12 cellular contexts compared by ENCODE assay signal in the genomic region with DNA sequence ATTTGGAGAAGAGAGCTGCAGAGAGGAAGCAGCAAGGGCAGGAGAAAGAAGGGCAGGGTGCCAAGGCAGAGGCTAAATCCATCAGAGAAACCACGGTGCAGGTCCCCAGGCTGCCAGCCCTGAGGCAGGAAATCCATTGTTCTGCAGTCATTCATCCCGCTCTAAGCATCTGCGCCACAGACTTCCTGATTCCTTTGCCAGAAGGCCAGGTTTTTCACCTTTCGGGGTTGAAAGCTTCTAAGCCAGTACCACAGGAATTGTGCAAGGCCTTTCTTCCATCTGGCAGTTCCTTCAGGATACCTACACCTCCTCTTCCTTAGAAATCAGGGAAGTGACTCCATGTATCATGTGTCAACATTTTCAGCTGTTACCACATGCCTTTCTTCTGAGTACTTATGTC. TPM values are rescaled to one million over a fixed set of nuclear protein-coding genes. Genes with fewer than 3 reads are reported as not detected.
DNase-seq lines count a peak whose midpoint lies in the region; ATAC-seq, FAIRE-seq and TF ChIP-seq lines count a peak whose summit lies in the region.
"Had no signal": no experiment of that assay in that cellular context is flagged by ENCODE, and none has a peak within 500 bp of the region (broad histone marks: within the 10 kb centered on the region; RNA-seq: fewer than 3 reads in every experiment).

No MANE protein-coding gene starts in this region.

- H3K27ac ChIP-seq in astrocyte (ENCODE audit: low read depth, low read length) (no peak overlapping the region), keratinocyte (ENCODE audit: control insufficient read depth, insufficient read depth, low read length) (no peak overlapping the region), gastrocnemius medialis (no peak overlapping the region)
- H3K27ac ChIP-seq: ascending aorta, thoracic aorta had no signal

- H3K4me3 Mint-ChIP-seq in astrocyte (ENCODE audit: unreplicated experiment) = no peak overlapping the region

- no peak overlapping the region for H3K27ac Mint-ChIP-seq in astrocyte (ENCODE audit: unreplicated experiment)

- H3K27me3 ChIP-seq in astrocyte (ENCODE audit: insufficient read depth, low read length) (no peaks in the 10 kb centered on the region), keratinocyte (ENCODE audit: control insufficient read depth, extremely low read depth, insufficient read depth, low read length) (no peaks in the 10 kb centered on the region), gastrocnemius medialis (no peaks in the 10 kb centered on the region)
- H3K27me3 ChIP-seq: ascending aorta had no signal

- no peaks in the 10 kb centered on the region for H4K20me1 ChIP-seq in astrocyte (ENCODE audit: insufficient read depth, low read length)
- no peaks in the 10 kb centered on the region for H4K20me1 ChIP-seq in keratinocyte (ENCODE audit: control insufficient read depth, extremely low read depth, insufficient read depth, low read length)

- dilution Hi-C loops in keratinocyte (cut with MboI; ENCODE audit: extremely low pct_ligation_motif_present, low sequenced_read_pairs) = no loop called here

- H3K79me2 ChIP-seq in astrocyte (ENCODE audit: insufficient read depth, low read length) (no peaks in the 10 kb centered on the region), keratinocyte (ENCODE audit: control insufficient read depth, insufficient read depth, low read length) (no peaks in the 10 kb centered on the region)

- in situ Hi-C loops in Caki2 (cut with HindIII; ENCODE audit: low pct_unique_long_range_greater_than_20kb, low sequenced_read_pairs) (no loop called here), gastrocnemius medialis (cut with MboI; ENCODE audit: low sequenced_read_pairs in 4 of 4) (no loop called here)

- H3K27me3 Mint-ChIP-seq in astrocyte (ENCODE audit: low read depth, unreplicated experiment) = peaks cover 2% of the 10 kb centered on the region

- no peak overlapping the region for H3K4me3 ChIP-seq in astrocyte (ENCODE audit: insufficient read depth, low read depth, low read length)
- no peak overlapping the region for H3K4me3 ChIP-seq in keratinocyte (ENCODE audit: control insufficient read depth in 2 of 3, extremely low read depth in 1 of 3, insufficient read depth in 2 of 3, low read depth in 1 of 3, low read length in 3 of 3)
- H3K4me3 ChIP-seq in gastrocnemius medialis = no peak overlapping the region
- H3K4me3 ChIP-seq: ascending aorta, thoracic aorta had no signal

- intact Hi-C loops in gastrocnemius medialis (cut with DNase I; ENCODE audit: low total_unique reads) = no loop called here

- ATAC-seq in HG02763 (IDR thresholded peaks at IDR 0.05; ENCODE audit: unreplicated experiment) (no peak), HG03521 (IDR thresholded peaks at IDR 0.05; ENCODE audit: unreplicated experiment) (no peak), gastrocnemius medialis (no peak)

- FAIRE-seq in astrocyte (lab: Jason Lieb, UNC) (no peak), keratinocyte (lab: Jason Lieb, UNC) (peak; percentile 97)

- no peaks in the 10 kb centered on the region for H3K9me1 ChIP-seq in keratinocyte (ENCODE audit: control insufficient read depth, extremely low read depth, insufficient read depth, low read length)

- peak overlapping the region; percentile 39 for H2AFZ ChIP-seq in astrocyte (ENCODE audit: low read depth, low read length)
- H2AFZ ChIP-seq in keratinocyte (ENCODE audit: control insufficient read depth, low read length) = no peak overlapping the region

- TF ChIP-seq POLR2A in gastrocnemius medialis (IDR thresholded peaks at IDR 0.05) = no peak

- peak; percentile 8 for DNase-seq in Caki2 (ENCODE audit: low read depth)
- peak; percentile 6 for DNase-seq in NCI-H1105 treated with DMSO at 0.1 percent for 48 hours (lab: John Stamatoyannopoulos, UW)
- DNase-seq in astrocyte (ENCODE audit: low read depth) = peak; percentile 99
- DNase-seq in keratinocyte (ENCODE audit: low read depth, low spot score) = peak; percentile 98
- no peak for DNase-seq in putamen (ENCODE audit: low spot score)
- no peak for DNase-seq in gastrocnemius medialis
- DNase-seq: NCI-H187 treated with DMSO at 0.1 percent for 48 hours had no signal

- H3K9me3 Mint-ChIP-seq in astrocyte (ENCODE audit: unreplicated experiment) = no peaks in the 10 kb centered on the region

- peaks cover 9% of the 10 kb centered on the region for H3K4me1 Mint-ChIP-seq in astrocyte (ENCODE audit: low read depth, unreplicated experiment)

- TF ChIP-seq CTCF in astrocyte (IDR thresholded peaks at IDR 0.05; ENCODE audit: insufficient read depth, low read depth, low read length) = no peak
- no peak for TF ChIP-seq CTCF in keratinocyte (optimal IDR thresholded peaks at IDR 0.05 in 1 of 3, IDR thresholded peaks at IDR 0.05 in 1 of 3, conservative IDR thresholded peaks at IDR 0.05 in 1 of 3; ENCODE audit: extremely low read depth in 1 of 3, insufficient read depth in 2 of 3, low read length in 3 of 3)
- no peak for TF ChIP-seq CTCF in gastrocnemius medialis (IDR thresholded peaks at IDR 0.05 in 4 of 5, conservative IDR thresholded peaks at IDR 0.05 in 1 of 5)

- no peaks in the 10 kb centered on the region for H3K9me3 ChIP-seq in astrocyte (ENCODE audit: insufficient read depth, low read depth, low read length)
- no peaks in the 10 kb centered on the region for H3K9me3 ChIP-seq in keratinocyte (ENCODE audit: control insufficient read depth, low read depth, low read length)
- H3K9me3 ChIP-seq in gastrocnemius medialis = no peaks in the 10 kb centered on the region
- H3K9me3 ChIP-seq: ascending aorta, thoracic aorta had no signal

- H3K4me2 ChIP-seq in astrocyte (ENCODE audit: low read length) (peak overlapping the region; percentile 41), keratinocyte (ENCODE audit: control insufficient read depth, extremely low read depth, insufficient read depth, low read depth, low read length) (peak overlapping the region; percentile 8)

- no peaks in the 10 kb centered on the region for H3K36me3 Mint-ChIP-seq in astrocyte (ENCODE audit: low read depth, unreplicated experiment)

- H3K36me3 ChIP-seq in astrocyte (ENCODE audit: insufficient read depth, low read length) (no peaks in the 10 kb centered on the region), keratinocyte (ENCODE audit: control insufficient read depth in 2 of 2, extremely low read depth in 1 of 2, insufficient read depth in 2 of 2, low read length in 2 of 2) (no peaks in the 10 kb centered on the region), gastrocnemius medialis (no peaks in the 10 kb centered on the region)
- H3K36me3 ChIP-seq: ascending aorta, thoracic aorta had no signal

- H3K9ac ChIP-seq in astrocyte (ENCODE audit: low read length) (no peak overlapping the region), keratinocyte (ENCODE audit: control insufficient read depth, extremely low read depth, insufficient read depth, low read length) (no peak overlapping the region)

- H3K4me1 ChIP-seq in astrocyte (ENCODE audit: insufficient read depth, low read length) = no peaks in the 10 kb centered on the region
- H3K4me1 ChIP-seq in keratinocyte (ENCODE audit: control insufficient read depth, extremely low read depth, insufficient read depth, low read length) = peaks cover 17% of the 10 kb centered on the region
- H3K4me1 ChIP-seq in gastrocnemius medialis = no peaks in the 10 kb centered on the region
- H3K4me1 ChIP-seq: ascending aorta had no signal

RNA-seq across cellular contexts. Expression of a gene that starts 45.6 kb away (rescaled TPM):
- total RNA-seq in Caki2 (2014; rRNA removed; shearing (Covaris generic); ENCODE audit: low replicate concordance) = not detected in 2 replicates
- 0.54 and 1.1 TPM in 2 replicates for total RNA-seq in astrocyte
- polyA plus RNA-seq in keratinocyte = 0.01 TPM in 1 of 3 replicates, not detected in the others
- polyA plus RNA-seq in keratinocyte (2011; ENCODE audit: low read depth) = not detected
- polyA plus RNA-seq in keratinocyte (2011; cell fraction: cytosol; rRNA removed) = not detected in 2 replicates
- 0.03 and 0.07 TPM in 2 replicates for polyA plus RNA-seq in keratinocyte (2011; cell fraction: nucleus; rRNA removed)
- polyA plus RNA-seq in keratinocyte (2012; ENCODE audit: low replicate concordance) = not detected in 2 replicates
- polyA minus RNA-seq in keratinocyte = not detected in 3 replicates
- not detected for polyA minus RNA-seq in keratinocyte (2011; cell fraction: cytosol; rRNA and poly(A)+ RNA removed)
- 0.11 TPM in 1 of 2 replicates, not detected in the other for polyA minus RNA-seq in keratinocyte (2011; cell fraction: nucleus; rRNA and poly(A)+ RNA removed)
- 10 to 100 TPM; 27.6 to 49.2 (median 41.0) TPM for total RNA-seq in gastrocnemius medialis
- polyA plus RNA-seq: BJ had no signal

Comparison
In these comparisons a context has a peak if more than half of its experiments do, and no peak if none do; other contexts are left out.
1. DNase-seq: peak in Caki2 (single experiment), NCI-H1105 treated with DMSO at 0.1 percent for 48 hours (single experiment), astrocyte (single experiment) and keratinocyte (single experiment); none in putamen (single experiment) and gastrocnemius medialis (0 of 2).
2. RNA of a gene that starts 45.6 kb away (total RNA-seq): 27.6 to 49.2 TPM in gastrocnemius medialis; 0.54 to 1.1 TPM in astrocyte and not detected in Caki2; every median in the first group is over 10 times any median in the second.